ENCODE assay signal across 1 cellular context in the genomic region with DNA sequence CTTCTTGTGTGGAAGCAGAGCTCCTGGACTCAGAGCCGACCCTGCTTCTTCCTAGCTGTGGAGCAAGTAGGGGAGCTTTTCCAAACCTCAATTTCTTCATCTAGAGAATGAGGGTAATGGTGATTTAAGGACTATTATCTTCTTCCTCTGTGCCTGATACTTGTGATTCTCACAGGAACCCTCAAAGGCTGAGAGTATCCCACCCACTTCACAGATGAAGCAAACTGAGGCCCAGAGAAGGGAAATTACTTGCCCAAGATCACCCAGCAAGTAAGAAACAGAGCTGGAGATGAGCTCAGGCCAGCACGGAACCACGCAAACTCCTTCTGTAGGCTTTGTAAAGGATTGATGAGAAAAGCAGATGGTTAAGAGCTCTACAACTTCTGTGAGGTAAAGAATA.
A peak's percentile ranks its signal among the peaks of the same experiment; 100 is the strongest.
TF ChIP-seq lines count a peak whose summit lies in the region.

No MANE protein-coding gene starts in this region.

TF ChIP-seq in HepG2, 621 proteins besides CTCF, POLR2A, EP300 and RAD21:
- TF ChIP-seq ZNF367 (CRISPR knock-in tag; IDR thresholded peaks at IDR 0.05; ENCODE audit: borderline replicate concordance): no peak
- no peak for TF ChIP-seq TCF7 (IDR thresholded peaks at IDR 0.05; ENCODE audit: low read depth)
- peak; percentile 63 for TF ChIP-seq ZNF629 (CRISPR knock-in tag; conservative IDR thresholded peaks at IDR 0.05)
- TF ChIP-seq LCORL (IDR thresholded peaks at IDR 0.05): no peak
- no peak for TF ChIP-seq LCORL (CRISPR knock-in tag; IDR thresholded peaks at IDR 0.05)
- TF ChIP-seq, protein P1, sequence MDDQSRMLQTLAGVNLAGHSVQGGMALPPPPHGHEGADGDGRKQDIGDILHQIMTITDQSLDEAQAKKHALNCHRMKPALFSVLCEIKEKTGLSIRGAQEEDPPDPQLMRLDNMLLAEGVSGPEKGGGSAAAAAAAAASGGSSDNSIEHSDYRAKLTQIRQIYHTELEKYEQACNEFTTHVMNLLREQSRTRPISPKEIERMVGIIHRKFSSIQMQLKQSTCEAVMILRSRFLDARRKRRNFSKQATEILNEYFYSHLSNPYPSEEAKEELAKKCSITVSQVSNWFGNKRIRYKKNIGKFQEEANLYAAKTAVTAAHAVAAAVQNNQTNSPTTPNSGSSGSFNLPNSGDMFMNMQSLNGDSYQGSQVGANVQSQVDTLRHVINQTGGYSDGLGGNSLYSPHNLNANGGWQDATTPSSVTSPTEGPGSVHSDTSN (CRISPR knock-in tag; IDR thresholded peaks at IDR 0.05; ENCODE audit: borderline replicate concordance): no peak
